In the genomic region with DNA sequence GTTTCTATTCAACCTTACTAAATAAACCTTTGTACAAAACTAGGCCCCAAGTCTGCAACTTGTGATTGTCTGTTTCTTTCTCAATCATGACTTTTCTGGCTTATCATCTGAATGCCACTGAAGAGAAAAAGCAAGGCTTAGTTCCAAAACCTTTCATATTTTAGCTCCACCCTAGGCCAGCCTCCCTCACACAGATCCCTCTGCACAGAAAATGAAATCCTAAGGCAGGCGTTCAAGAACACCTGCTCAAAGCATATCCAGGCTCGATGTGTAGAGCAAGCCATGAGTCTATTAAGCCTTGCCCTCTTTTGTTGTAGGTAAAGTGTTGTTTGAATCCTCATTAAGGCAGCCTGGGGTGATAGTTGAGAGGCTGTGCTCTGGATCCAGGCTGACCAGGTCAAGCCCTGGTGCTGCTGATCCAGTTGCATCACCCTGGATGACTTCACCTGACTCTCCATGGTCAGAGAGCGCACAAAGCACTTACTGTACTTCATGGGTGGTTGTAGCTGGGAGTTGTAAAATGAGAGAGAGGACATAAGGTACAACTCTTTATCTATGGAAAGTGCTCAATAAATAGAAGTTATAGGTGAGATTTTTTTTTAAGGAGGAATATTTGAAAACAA, we compare ENCODE assay signal across 19 cellular contexts. TPM values are rescaled to one million over a fixed set of nuclear protein-coding genes. Genes with fewer than 3 reads are reported as not detected.
DNase-seq lines count a peak whose midpoint lies in the region; ATAC-seq and TF ChIP-seq lines count a peak whose summit lies in the region.
"Had no signal": no experiment of that assay in that cellular context is flagged by ENCODE, and none has a peak within 500 bp of the region (broad histone marks: within the 10 kb centered on the region; RNA-seq: fewer than 3 reads in every experiment).

No MANE protein-coding gene starts in this region.

- no peak for TF ChIP-seq CTCF in omental fat pad (IDR thresholded peaks at IDR 0.05)

- peak; percentile 48 for ATAC-seq in omental fat pad (ENCODE audit: low FRiP score)

- peak; percentile 20 for DNase-seq in DMS153 (lab: John Stamatoyannopoulos, UW)
- DNase-seq in DMS153 treated with DMSO at 0.1 percent for 48 hours (lab: John Stamatoyannopoulos, UW; ENCODE audit: unreplicated experiment), result no peak
- DNase-seq in NCI-H2196 treated with DMSO at 0.1 percent for 48 hours (lab: John Stamatoyannopoulos, UW; ENCODE audit: unreplicated experiment), result peak; percentile 6
- DNase-seq in kidney tubule cell (ENCODE audit: low spot score), result peak; percentile 28
- no peak for DNase-seq in omental fat pad (ENCODE audit: low spot score)
- no peak for DNase-seq in activated T-cell treated with anti-CD3 and anti-CD28 coated beads, Interleukin-2, amount 50 U/mL, for 1 hour
- no peak for DNase-seq in GM19238 (ENCODE audit: insufficient read length, low spot score)
- DNase-seq in NCI-H1436 treated with DMSO at 0.1 percent for 48 hours (lab: John Stamatoyannopoulos, UW), result no peak
- DNase-seq: Calu3; CD4-positive, CD25-positive, alpha-beta regulatory T cell; GF-D8; IMR-90; NCI-H1105; NCI-H187 treated with DMSO at 0.1 percent for 48 hours; NCI-H69; SHP77 treated with DMSO at 0.1 percent for 48 hours had no signal

RNA-seq across cellular contexts. Expression of gene FYB2, which starts 39.0 kb away (rescaled TPM):
- not detected for total RNA-seq in omental fat pad
- total RNA-seq: B cell; Calu3; CD4-positive, CD25-positive, alpha-beta regulatory T cell; LHCN-M2; RPMI7951 had no signal

Comparison
In these comparisons a context has a peak if more than half of its experiments do, and no peak if none do; other contexts are left out.
1. DNase-seq: peak in DMS153 (single experiment), NCI-H2196 treated with DMSO at 0.1 percent for 48 hours (single experiment) and kidney tubule cell (single experiment); none in DMS153 treated with DMSO at 0.1 percent for 48 hours (single experiment), omental fat pad (single experiment), activated T-cell treated with anti-CD3 and anti-CD28 coated beads, Interleukin-2, amount 50 U/mL, for 1 hour (single experiment), GM19238 (single experiment) and NCI-H1436 treated with DMSO at 0.1 percent for 48 hours (single experiment).